ENCODE assay signal across 8 cellular contexts in genomic region chr19:48492925-48493717, GRCh38. TPM values are rescaled to one million over a fixed set of nuclear protein-coding genes. Genes with fewer than 3 reads are reported as not detected.
DNase-seq lines count a peak whose midpoint lies in the region; ATAC-seq and TF ChIP-seq lines count a peak whose summit lies in the region.

No MANE protein-coding gene starts in this region.

- intact Hi-C loops in Right ventricle myocardium superior (cut with DNase I) = loop anchor here (5.0 kb wide), 1 partner anchor 94 kb away; no protein-coding TSS in a partner anchor

- TF ChIP-seq EP300 in tibial nerve (IDR thresholded peaks at IDR 0.05) = peak in 1 of 2 donors; percentile 86

- no peaks in the 10 kb centered on the region; the same call in 1 of the 3 replicates for H3K9me3 Mint-ChIP-seq in GM23338
- no peaks in the 10 kb centered on the region for H3K9me3 Mint-ChIP-seq in activated naive CD8-positive, alpha-beta T cell treated with anti-CD3 and anti-CD28 coated beads for 36 hours

- peak in 1 of 2 donors; percentile 59 for TF ChIP-seq POLR2A in tibial nerve (IDR thresholded peaks at IDR 0.05)

- no peak for TF ChIP-seq CTCF in GM23338 (conservative IDR thresholded peaks at IDR 0.05; ENCODE audit: low read depth in 2 of 2)
- no peak for TF ChIP-seq CTCF in tibial nerve (IDR thresholded peaks at IDR 0.05)

- H4K91ac ChIP-seq in trophoblast cell (ENCODE audit: low read depth, low read length) = peak overlapping the region; percentile 74

- H2AFZ ChIP-seq in GM23338 = no peak overlapping the region
- H2AFZ ChIP-seq in trophoblast cell (ENCODE audit: insufficient read depth, low read length, poor library complexity) = peak overlapping the region; percentile 53

- H3K36me3 ChIP-seq in GM23338 (ENCODE audit: insufficient read depth) (no peaks in the 10 kb centered on the region), trophoblast cell (ENCODE audit: control insufficient read depth in 1 of 2, insufficient read depth in 2 of 2, low read length in 2 of 2) (peaks cover 0 to 1% of the 10 kb centered on the region in 2 experiments), tibial nerve (no peaks in the 10 kb centered on the region)

- peaks cover 3% of the 10 kb centered on the region; the same call in 2 of the 3 replicates for H3K36me3 Mint-ChIP-seq in GM23338 (ENCODE audit: low read depth)
- peaks cover 7% of the 10 kb centered on the region for H3K36me3 Mint-ChIP-seq in activated naive CD8-positive, alpha-beta T cell treated with anti-CD3 and anti-CD28 coated beads for 36 hours

- ATAC-seq in GM23338 (peak; percentile 27), Right ventricle myocardium superior (ENCODE audit: poor library complexity) (peak; percentile 86)

- peak overlapping the region; percentile 25 for H2BK5ac ChIP-seq in trophoblast cell (ENCODE audit: low read depth, low read length, poor library complexity)

- H3K14ac ChIP-seq in trophoblast cell (ENCODE audit: low read length) = peak overlapping the region; percentile 63

- H3K79me1 ChIP-seq in trophoblast cell (ENCODE audit: low read length) = peaks cover 4% of the 10 kb centered on the region

- no peak overlapping the region for H3K23ac ChIP-seq in trophoblast cell (ENCODE audit: low read length)

- H3K18ac ChIP-seq in trophoblast cell (ENCODE audit: low read length) = peak overlapping the region; percentile 70

- H4K20me1 ChIP-seq in GM23338 (replicated peaks; ENCODE audit: insufficient read depth) = peaks cover 6% of the 10 kb centered on the region; the same call in 1 of the 2 replicates

- peak overlapping the region; percentile 27 for H2AK5ac ChIP-seq in trophoblast cell (ENCODE audit: low read length)

- peak overlapping the region; percentile 90 for H3K4me2 ChIP-seq in GM23338
- peak overlapping the region; percentile 69 for H3K4me2 ChIP-seq in trophoblast cell (ENCODE audit: low read length)

- no peaks in the 10 kb centered on the region for H3K9me2 ChIP-seq in GM23338 (ENCODE audit: insufficient read depth)

- DNase-seq in Daoy (ENCODE audit: low read depth) (peak; percentile 96), GM23338 (ENCODE audit: low spot score) (peak; percentile 100), M059J (ENCODE audit: low read depth) (peak; percentile 97), SKM-1 (lab: John Stamatoyannopoulos, UW; ENCODE audit: unreplicated experiment) (peak; percentile 75), Right ventricle myocardium superior (peak; percentile 95), trophoblast cell (peak; percentile 96 to 97), tibial nerve (ENCODE audit: low spot score in 2 of 2) (peak; percentile 85 to 96)
- DNase-seq in activated naive CD8-positive, alpha-beta T cell treated with anti-CD3 and anti-CD28 coated beads for 36 hours = peak; percentile 81

- peaks cover 21% of the 10 kb centered on the region for H3K4me1 Mint-ChIP-seq in GM23338
- peaks cover 32% of the 10 kb centered on the region for H3K4me1 Mint-ChIP-seq in activated naive CD8-positive, alpha-beta T cell treated with anti-CD3 and anti-CD28 coated beads for 36 hours

- H4K8ac ChIP-seq in trophoblast cell (ENCODE audit: low read depth, low read length) = peak overlapping the region; percentile 84

- H3K27me3 ChIP-seq in GM23338 (ENCODE audit: insufficient read depth) = 0 out of 2 replicates have a peak, but pooled peaks cover 2% of the 10 kb centered on the region
- H3K27me3 ChIP-seq in trophoblast cell (ENCODE audit: insufficient read depth, low read length) = no peaks in the 10 kb centered on the region
- peaks cover 0 to 48% of the 10 kb centered on the region in 2 donors for H3K27me3 ChIP-seq in tibial nerve

- H4K12ac ChIP-seq in trophoblast cell (ENCODE audit: low read depth, low read length) = peak overlapping the region; percentile 45

- H3K27ac Mint-ChIP-seq in GM23338 = peak overlapping the region; percentile 95
- peak overlapping the region; percentile 51 for H3K27ac Mint-ChIP-seq in activated naive CD8-positive, alpha-beta T cell treated with anti-CD3 and anti-CD28 coated beads for 36 hours

- H3K4me1 ChIP-seq in GM23338 (ENCODE audit: insufficient read depth) = peaks cover 23% of the 10 kb centered on the region
- peaks cover 10 to 13% of the 10 kb centered on the region in 2 experiments for H3K4me1 ChIP-seq in trophoblast cell (ENCODE audit: control insufficient read depth in 1 of 2, insufficient read depth in 2 of 2, low read length in 2 of 2)
- H3K4me1 ChIP-seq in tibial nerve = peaks cover 0 to 46% (median 18%) of the 10 kb centered on the region in 4 donors

- H3K27ac ChIP-seq in GM23338 (ENCODE audit: low read depth) (peak overlapping the region; percentile 90; the same call in 1 of the 2 replicates), trophoblast cell (ENCODE audit: low read depth, low read length) (peak overlapping the region; percentile 35), tibial nerve (peak overlapping the region in 2 of 4 donors; percentile 60 to 84)

- H3K9me3 ChIP-seq in trophoblast cell (ENCODE audit: insufficient read depth, low read depth, low read length) (no peaks in the 10 kb centered on the region), tibial nerve (no peaks in the 10 kb centered on the region)

- peak overlapping the region; percentile 76 for H3K4me3 ChIP-seq in GM23338
- H3K4me3 ChIP-seq in trophoblast cell (ENCODE audit: low read depth, low read length) = peak overlapping the region; percentile 76
- peak overlapping the region; percentile 36 to 60 (median 39) for H3K4me3 ChIP-seq in tibial nerve

- peak overlapping the region; percentile 75 for H3K4me3 Mint-ChIP-seq in GM23338
- H3K4me3 Mint-ChIP-seq in activated naive CD8-positive, alpha-beta T cell treated with anti-CD3 and anti-CD28 coated beads for 36 hours = peak overlapping the region; percentile 61

- H3K79me2 ChIP-seq in GM23338 (replicated peaks; ENCODE audit: insufficient read depth) (no peaks in the 10 kb centered on the region), trophoblast cell (ENCODE audit: control insufficient read depth, insufficient read depth, low read length, poor library complexity) (peaks cover 2% of the 10 kb centered on the region)

- H2BK120ac ChIP-seq in trophoblast cell (ENCODE audit: insufficient read depth, low read length, poor library complexity) = no peak overlapping the region

- H3K27me3 Mint-ChIP-seq in GM23338 (ENCODE audit: insufficient read depth, low read depth, poor library complexity) = peaks cover 24% of the 10 kb centered on the region
- peaks cover 48% of the 10 kb centered on the region for H3K27me3 Mint-ChIP-seq in activated naive CD8-positive, alpha-beta T cell treated with anti-CD3 and anti-CD28 coated beads for 36 hours

- H3K9ac ChIP-seq in trophoblast cell (ENCODE audit: low read length) = peak overlapping the region; percentile 78

- no peak overlapping the region for H2BK12ac ChIP-seq in trophoblast cell (ENCODE audit: low read length)

- H3F3A ChIP-seq in GM23338 (replicated peaks; ENCODE audit: low read depth) = peaks cover 31% of the 10 kb centered on the region

- H3K4ac ChIP-seq in trophoblast cell (ENCODE audit: low read depth, low read length) = peak overlapping the region; percentile 42

- no CpG with 5 or more reads among the region's 47 CpGs for WGBS in trophoblast cell (ENCODE audit: extremely low coverage, insufficient coverage, insufficient read length)
- 2 to 3% methylated on average over 40 to 46 of the region's 47 CpGs for WGBS in tibial nerve, 2 donors

RNA-seq across cellular contexts. Expression of gene LMTK3, which starts 18.5 kb away (rescaled TPM):
- under 0.01 TPM in 1 of 2 replicates, not detected in the other for total RNA-seq in Daoy (2014; rRNA removed; shearing (Covaris generic))
- total RNA-seq in GM23338 (2014; rRNA removed; shearing (Covaris generic)) = 5.7 and 11.8 TPM in 2 replicates
- polyA plus RNA-seq in GM23338 (2016; fragmentation: Nextera tagmentation; extraction: Ambion mirVana) = 1.6 and 2.0 TPM in 2 replicates
- total RNA-seq in M059J (2014; rRNA removed; shearing (Covaris generic)) = 0.17 TPM in 1 of 2 replicates, not detected in the other
- total RNA-seq in activated naive CD8-positive, alpha-beta T cell treated with anti-CD3 and anti-CD28 coated beads for 36 hours = 1 to 10 TPM; 2.2 to 2.8 TPM
- total RNA-seq in Right ventricle myocardium superior (0.70 TPM), tibial nerve (1 to 10 TPM in 1 of 4 donors, under 1 TPM in 2, not detected in 1; under 0.01 to 1.8 (median 0.59) TPM)
- 14.4 and 14.6 TPM in 2 replicates for polyA plus RNA-seq in trophoblast cell (2013)

RNA-seq across cellular contexts. Expression of gene CYTH2, which starts 24.0 kb away (rescaled TPM):
- 43.3 and 93.8 TPM in 2 replicates for total RNA-seq in Daoy (2014; rRNA removed; shearing (Covaris generic))
- total RNA-seq in GM23338 (2014; rRNA removed; shearing (Covaris generic)) = 42.6 and 60.4 TPM in 2 replicates
- polyA plus RNA-seq in GM23338 (2016; fragmentation: Nextera tagmentation; extraction: Ambion mirVana) = 38.8 and 41.1 TPM in 2 replicates
- 33.5 and 63.4 TPM in 2 replicates for total RNA-seq in M059J (2014; rRNA removed; shearing (Covaris generic))
- 10 to 100 TPM; 18.2 to 21.7 TPM for total RNA-seq in activated naive CD8-positive, alpha-beta T cell treated with anti-CD3 and anti-CD28 coated beads for 36 hours
- total RNA-seq in Right ventricle myocardium superior (29.8 TPM), tibial nerve (100 to 1,000 TPM in 1 of 4 donors, 10 to 100 TPM in 3; 56.7 to 114 (median 65.1) TPM)
- 63.7 and 67.0 TPM in 2 replicates for polyA plus RNA-seq in trophoblast cell (2013)

RNA-seq across cellular contexts. Expression of gene KCNJ14, which starts 37.7 kb away (rescaled TPM):
- 1.8 and 3.8 TPM in 2 replicates for total RNA-seq in Daoy (2014; rRNA removed; shearing (Covaris generic))
- total RNA-seq in GM23338 (2014; rRNA removed; shearing (Covaris generic)) = 0.94 and 1.2 TPM in 2 replicates
- polyA plus RNA-seq in GM23338 (2016; fragmentation: Nextera tagmentation; extraction: Ambion mirVana) = 0.73 and 0.81 TPM in 2 replicates
- 0.02 and 0.47 TPM in 2 replicates for total RNA-seq in M059J (2014; rRNA removed; shearing (Covaris generic))
- 1 to 10 TPM; 1.4 to 1.5 TPM for total RNA-seq in activated naive CD8-positive, alpha-beta T cell treated with anti-CD3 and anti-CD28 coated beads for 36 hours
- total RNA-seq in Right ventricle myocardium superior (0.24 TPM), tibial nerve (1 to 10 TPM in 2 of 4 donors, under 1 TPM in 2; 0.44 to 4.1 (median 1.5) TPM)
- polyA plus RNA-seq in trophoblast cell (2013) = 0.49 and 0.57 TPM in 2 replicates

RNA-seq across cellular contexts. Expression of gene GRWD1, which starts 47.3 kb away (rescaled TPM):
- total RNA-seq in Daoy (2014; rRNA removed; shearing (Covaris generic)) = 108 and 129 TPM in 2 replicates
- 58.0 and 64.6 TPM in 2 replicates for total RNA-seq in GM23338 (2014; rRNA removed; shearing (Covaris generic))
- polyA plus RNA-seq in GM23338 (2016; fragmentation: Nextera tagmentation; extraction: Ambion mirVana) = 23.2 and 25.8 TPM in 2 replicates
- 41.3 and 49.9 TPM in 2 replicates for total RNA-seq in M059J (2014; rRNA removed; shearing (Covaris generic))
- 10 to 100 TPM; 91.1 to 98.5 TPM for total RNA-seq in activated naive CD8-positive, alpha-beta T cell treated with anti-CD3 and anti-CD28 coated beads for 36 hours
- 16.9 TPM for total RNA-seq in Right ventricle myocardium superior
- 13.3 and 13.5 TPM in 2 replicates for polyA plus RNA-seq in trophoblast cell (2013)
- total RNA-seq in tibial nerve = 10 to 100 TPM; 15.1 to 33.1 (median 29.7) TPM

RNA-seq across cellular contexts. Expression of gene SULT2B1, which starts 58.9 kb away (rescaled TPM):
- not detected in 2 replicates for total RNA-seq in Daoy (2014; rRNA removed; shearing (Covaris generic))
- 1.3 TPM in 1 of 2 replicates, not detected in the other for total RNA-seq in GM23338 (2014; rRNA removed; shearing (Covaris generic))
- 2.3 and 2.5 TPM in 2 replicates for polyA plus RNA-seq in GM23338 (2016; fragmentation: Nextera tagmentation; extraction: Ambion mirVana)
- not detected in 2 replicates for total RNA-seq in M059J (2014; rRNA removed; shearing (Covaris generic))
- total RNA-seq in activated naive CD8-positive, alpha-beta T cell treated with anti-CD3 and anti-CD28 coated beads for 36 hours = not detected
- total RNA-seq in Right ventricle myocardium superior (0.22 TPM), tibial nerve (not detected)
- 0.39 and 0.44 TPM in 2 replicates for polyA plus RNA-seq in trophoblast cell (2013)
